In genomic region chr13:33542309-33543088, GRCh38 we compare ENCODE assay signal across 1 cellular context.
TF ChIP-seq lines count a peak whose summit lies in the region.

No MANE protein-coding gene starts in this region.

TF ChIP-seq in HepG2, 621 proteins besides CTCF, POLR2A, EP300 and RAD21 (continued from another document and continues in another):
- TF ChIP-seq HCFC1 (IDR thresholded peaks at IDR 0.05; ENCODE audit: low read depth, low read length) (no peak; the same call in 1 of the 2 replicates), ZNF432 (CRISPR knock-in tag; IDR thresholded peaks at IDR 0.05; ENCODE audit: borderline replicate concordance) (no peak), ZNF20 (CRISPR knock-in tag; IDR thresholded peaks at IDR 0.05) (no peak), FOXA3 (CRISPR knock-in tag; IDR thresholded peaks at IDR 0.05) (peak; percentile 83), CEBPB (IDR thresholded peaks at IDR 0.05; ENCODE audit: borderline replicate concordance, low read depth, low read length) (peak; percentile 69; the same call in 1 of the 2 replicates), ZSCAN30 (CRISPR knock-in tag; IDR thresholded peaks at IDR 0.05) (peak; percentile 93; the same call in 1 of the 2 replicates), ZNF737 (CRISPR knock-in tag; IDR thresholded peaks at IDR 0.05; ENCODE audit: borderline replicate concordance) (no peak), ZNF253 (CRISPR knock-in tag; IDR thresholded peaks at IDR 0.05; ENCODE audit: borderline replicate concordance) (peak; percentile 98), PPARG (CRISPR knock-in tag; conservative IDR thresholded peaks at IDR 0.05) (peak; percentile 72), ZNF350 (CRISPR knock-in tag; IDR thresholded peaks at IDR 0.05; ENCODE audit: borderline replicate concordance, low read depth) (peak; percentile 99), SAP130 (CRISPR knock-in tag; IDR thresholded peaks at IDR 0.05; ENCODE audit: low read depth) (peak; percentile 79), ELK4 (CRISPR knock-in tag; IDR thresholded peaks at IDR 0.05; ENCODE audit: borderline replicate concordance) (no peak; the same call in 1 of the 2 replicates), PRDM15 (CRISPR knock-in tag; IDR thresholded peaks at IDR 0.05) (peak; percentile 62), SIX4 (CRISPR knock-in tag; IDR thresholded peaks at IDR 0.05) (peak; percentile 74), MIER3 (CRISPR knock-in tag; IDR thresholded peaks at IDR 0.05; ENCODE audit: borderline replicate concordance) (peak; percentile 90; the same call in 1 of the 2 replicates), DBP (CRISPR knock-in tag; IDR thresholded peaks at IDR 0.05; ENCODE audit: not compliant biosample characterization) (peak; percentile 95), HOXA5 (CRISPR knock-in tag; IDR thresholded peaks at IDR 0.05) (peak; percentile 97), STAT6 (CRISPR knock-in tag; IDR thresholded peaks at IDR 0.05; ENCODE audit: borderline replicate concordance) (peak; percentile 97; the same call in 1 of the 2 replicates), ZNF121 (CRISPR knock-in tag; IDR thresholded peaks at IDR 0.05) (peak; percentile 75; the same call in 1 of the 2 replicates), ZNF788 (CRISPR knock-in tag; IDR thresholded peaks at IDR 0.05; ENCODE audit: borderline replicate concordance) (peak; percentile 99), ZNF768 (CRISPR knock-in tag; IDR thresholded peaks at IDR 0.05) (peak; percentile 81; the same call in 1 of the 2 replicates), MAFG (CRISPR knock-in tag; IDR thresholded peaks at IDR 0.05) (no peak), FIP1L1 (IDR thresholded peaks at IDR 0.05; ENCODE audit: borderline replicate concordance, insufficient read depth, low read depth, low read length) (0 out of 2 replicates have a peak, but pooled peaks have one; percentile 56), ZNF749 (CRISPR knock-in tag; IDR thresholded peaks at IDR 0.05; ENCODE audit: borderline replicate concordance) (peak; percentile 99), YEATS2 (CRISPR knock-in tag; IDR thresholded peaks at IDR 0.05; ENCODE audit: borderline replicate concordance) (peak; percentile 96), KAT7 (CRISPR knock-in tag; IDR thresholded peaks at IDR 0.05; ENCODE audit: borderline replicate concordance) (peak; percentile 12; the same call in 1 of the 2 replicates), ZNF720 (CRISPR knock-in tag; IDR thresholded peaks at IDR 0.05) (peak; percentile 81; the same call in 1 of the 2 replicates), ZNF224 (CRISPR knock-in tag; IDR thresholded peaks at IDR 0.05) (peak; percentile 96; the same call in 1 of the 2 replicates), PRDM4 (CRISPR knock-in tag; IDR thresholded peaks at IDR 0.05; ENCODE audit: borderline replicate concordance) (peak; percentile 59; the same call in 1 of the 2 replicates), ZNF713 (CRISPR knock-in tag; IDR thresholded peaks at IDR 0.05) (no peak), CC2D1A (CRISPR knock-in tag; IDR thresholded peaks at IDR 0.05) (no peak; the same call in 1 of the 2 replicates), PITX1 (CRISPR knock-in tag; IDR thresholded peaks at IDR 0.05) (peak; percentile 85), ZNF232 (CRISPR knock-in tag; IDR thresholded peaks at IDR 0.05; ENCODE audit: borderline replicate concordance) (peak; percentile 94), DNMT1 (CRISPR knock-in tag; IDR thresholded peaks at IDR 0.05) (0 out of 2 replicates have a peak, but pooled peaks have one; percentile 85), ZNF646 (CRISPR knock-in tag; IDR thresholded peaks at IDR 0.05) (no peak), ZNF800 (CRISPR knock-in tag; IDR thresholded peaks at IDR 0.05) (peak; percentile 84; the same call in 1 of the 2 replicates), CREB3 (CRISPR knock-in tag; IDR thresholded peaks at IDR 0.05) (peak; percentile 86; the same call in 1 of the 2 replicates), GABPB1 (CRISPR knock-in tag; IDR thresholded peaks at IDR 0.05) (peak; percentile 96), MYC (CRISPR knock-in tag; IDR thresholded peaks at IDR 0.05; ENCODE audit: borderline replicate concordance) (peak; percentile 98), POGZ (CRISPR knock-in tag; IDR thresholded peaks at IDR 0.05) (peak; percentile 99), ZNF674 (CRISPR knock-in tag; IDR thresholded peaks at IDR 0.05; ENCODE audit: low read depth) (no peak)
